Comparison of ENCODE assay signal across 1 cellular context in genomic region chr16:84751947-84752346, GRCh38.
TF ChIP-seq lines count a peak whose summit lies in the region.

No MANE protein-coding gene starts in this region.

TF ChIP-seq in WTC11, 78 proteins besides CTCF, POLR2A, EP300 and RAD21 (continued from another document):
- no peak for TF ChIP-seq MLX (CRISPR knock-in tag; IDR thresholded peaks at IDR 0.05)
- no peak for TF ChIP-seq E2F4 (CRISPR knock-in tag; IDR thresholded peaks at IDR 0.05; ENCODE audit: borderline replicate concordance, low read depth)
- no peak for TF ChIP-seq IRF1 (CRISPR knock-in tag; IDR thresholded peaks at IDR 0.05)
- TF ChIP-seq HMGXB4 (CRISPR knock-in tag; IDR thresholded peaks at IDR 0.05) = no peak
